In the genomic region with DNA sequence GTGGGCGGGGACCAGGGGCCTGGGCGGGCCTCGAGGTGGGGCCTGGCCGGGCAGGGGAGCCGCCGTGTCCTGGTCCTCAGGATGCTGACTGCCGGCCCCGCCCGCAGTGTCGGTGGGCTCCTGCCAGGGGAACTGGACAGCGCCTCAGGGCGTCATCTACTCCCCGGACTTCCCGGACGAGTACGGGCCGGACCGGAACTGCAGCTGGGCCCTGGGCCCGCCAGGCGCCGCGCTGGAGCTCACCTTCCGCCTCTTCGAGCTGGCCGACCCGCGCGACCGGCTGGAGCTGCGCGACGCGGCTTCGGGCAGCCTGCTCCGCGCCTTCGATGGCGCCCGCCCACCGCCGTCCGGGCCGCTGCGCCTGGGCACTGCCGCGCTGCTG, we compare ENCODE assay signal across 21 cellular contexts. TPM values are rescaled to one million over a fixed set of nuclear protein-coding genes. Genes with fewer than 3 reads are reported as not detected.
DNase-seq lines count a peak whose midpoint lies in the region; ATAC-seq, FAIRE-seq and TF ChIP-seq lines count a peak whose summit lies in the region.
"Had no signal": no experiment of that assay in that cellular context is flagged by ENCODE, and none has a peak within 500 bp of the region (broad histone marks: within the 10 kb centered on the region; RNA-seq: fewer than 3 reads in every experiment).

No MANE protein-coding gene starts in this region.

- no peak overlapping the region for H3K4me3 Mint-ChIP-seq in activated T-helper 1 cell treated with anti-CD3 and anti-CD28 coated beads, Interleukin-12 subunit alpha, Interleukin-12 subunit beta, Interleukin-2, Interleukin-4 antibody, amounts not matched to agents 30 ng/mL and 10 ng/mL and 1 ng/mL, durations not matched to agents 14 hours and 24 hours and 36 hours
- H3K4me3 Mint-ChIP-seq: activated CD8-positive, alpha-beta memory T cell treated with anti-CD3 and anti-CD28 coated beads, Interleukin-2, amount 10 ng/mL, durations not matched to agents 7 days and 5 days had no signal

- FAIRE-seq in pancreas (lab: Jason Lieb, UNC) = no peak
- FAIRE-seq: bronchial epithelial cell, islet of Langerhans had no signal

- H3K4me1 Mint-ChIP-seq in activated T-helper 1 cell treated with anti-CD3 and anti-CD28 coated beads, Interleukin-12 subunit alpha, Interleukin-12 subunit beta, Interleukin-2, Interleukin-4 antibody, amounts not matched to agents 30 ng/mL and 10 ng/mL and 1 ng/mL, durations not matched to agents 14 hours and 24 hours and 36 hours (ENCODE audit: low read depth) = peaks cover 22% of the 10 kb centered on the region

- no peaks in the 10 kb centered on the region for H3K9me3 Mint-ChIP-seq in activated T-helper 1 cell treated with anti-CD3 and anti-CD28 coated beads, Interleukin-12 subunit alpha, Interleukin-12 subunit beta, Interleukin-2, Interleukin-4 antibody, amounts not matched to agents 30 ng/mL and 10 ng/mL and 1 ng/mL, durations not matched to agents 14 hours and 24 hours and 36 hours
- H3K9me3 Mint-ChIP-seq: CD8-positive, alpha-beta T cell; effector memory CD8-positive, alpha-beta T cell had no signal

- WGBS in pancreas, 2 donors = 1 to 2% methylated on average over 32 to 46 of the region's 46 CpGs

- no peak overlapping the region for H3K27ac Mint-ChIP-seq in activated T-helper 1 cell treated with anti-CD3 and anti-CD28 coated beads, Interleukin-12 subunit alpha, Interleukin-12 subunit beta, Interleukin-2, Interleukin-4 antibody, amounts not matched to agents 30 ng/mL and 10 ng/mL and 1 ng/mL, durations not matched to agents 14 hours and 24 hours and 36 hours
- H3K27ac Mint-ChIP-seq: activated CD8-positive, alpha-beta memory T cell treated with anti-CD3 and anti-CD28 coated beads, Interleukin-2, amount 10 ng/mL, durations not matched to agents 7 days and 5 days; CD8-positive, alpha-beta T cell; effector memory CD8-positive, alpha-beta T cell; IgD-negative memory B cell had no signal

- H3K4me3 ChIP-seq in H7 (ENCODE audit: insufficient read depth, low read depth, low read length) = peak overlapping the region; percentile 17; the same call in 1 of the 2 replicates
- peak overlapping the region in 3 of 4 donors; percentile 12 to 35 (median 26) for H3K4me3 ChIP-seq in pancreas
- H3K4me3 ChIP-seq: prostate gland, SK-N-MC had no signal

- ATAC-seq in pancreas (peak in 2 of 4 donors; percentile 0 to 11), HG03354 (IDR thresholded peaks at IDR 0.05; ENCODE audit: poor library complexity, severe bottlenecking, unreplicated experiment) (no peak), HG02981 (IDR thresholded peaks at IDR 0.05; ENCODE audit: unreplicated experiment) (no peak)
- ATAC-seq: activated CD8-positive, alpha-beta memory T cell treated with anti-CD3 and anti-CD28 coated beads, Interleukin-2, amount 10 ng/mL, durations not matched to agents 7 days and 5 days; CD8-positive, alpha-beta T cell; effector memory CD8-positive, alpha-beta T cell; foreskin keratinocyte had no signal

- no peaks in the 10 kb centered on the region for H3K9me3 ChIP-seq in pancreas
- H3K9me3 ChIP-seq: prostate gland, tibial nerve had no signal

- H3K27me3 ChIP-seq in H7 (ENCODE audit: control insufficient read depth, insufficient read depth, low read length) (peaks cover 4% of the 10 kb centered on the region; the same call in 1 of the 2 replicates), pancreas (peaks cover 0 to 19% (median 10%) of the 10 kb centered on the region in 4 donors)

- peaks cover under 1% of the 10 kb centered on the region for H3K36me3 Mint-ChIP-seq in activated T-helper 1 cell treated with anti-CD3 and anti-CD28 coated beads, Interleukin-12 subunit alpha, Interleukin-12 subunit beta, Interleukin-2, Interleukin-4 antibody, amounts not matched to agents 30 ng/mL and 10 ng/mL and 1 ng/mL, durations not matched to agents 14 hours and 24 hours and 36 hours (ENCODE audit: low read depth)
- H3K36me3 Mint-ChIP-seq: CD8-positive, alpha-beta T cell had no signal

- DNase-seq in CD1c-positive myeloid dendritic cell (ENCODE audit: extremely low spot score) (peak; percentile 55), H7 (no peak), dermis blood vessel endothelial cell (peak; percentile 13), pancreas (peak in 5 of 6 donors; percentile 44 to 89 (median 62)), foreskin melanocyte (no peak)
- DNase-seq in activated T-helper 1 cell treated with anti-CD3 and anti-CD28 coated beads, Interleukin-12 subunit alpha, Interleukin-12 subunit beta, Interleukin-2, Interleukin-4 antibody, amounts not matched to agents 30 ng/mL and 10 ng/mL and 1 ng/mL, durations not matched to agents 14 hours and 24 hours and 36 hours (ENCODE audit: low spot score) = no peak
- DNase-seq: activated CD8-positive, alpha-beta memory T cell treated with anti-CD3 and anti-CD28 coated beads, Interleukin-2, amount 10 ng/mL, durations not matched to agents 7 days and 5 days; activated naive CD4-positive, alpha-beta T cell treated with Interleukin-2 at 50 U/mL for 16 hours; effector memory CD8-positive, alpha-beta T cell; foreskin keratinocyte; NCI-H1105 treated with DMSO at 0.1 percent for 48 hours had no signal

- no peak for TF ChIP-seq CTCF in pancreas (IDR thresholded peaks at IDR 0.05)

- H3K36me3 ChIP-seq in H7 (replicated peaks; ENCODE audit: control insufficient read depth, insufficient read depth, low read length) = no peaks in the 10 kb centered on the region; the same call in 1 of the 2 replicates
- no peaks in the 10 kb centered on the region for H3K36me3 ChIP-seq in pancreas
- H3K36me3 ChIP-seq: prostate gland had no signal

- H3K27ac ChIP-seq in pancreas = no peak overlapping the region
- H3K27ac ChIP-seq: foreskin keratinocyte, prostate gland, SK-N-MC, tibial nerve had no signal

- peaks cover 8 to 29% (median 10%) of the 10 kb centered on the region in 3 donors for H3K4me1 ChIP-seq in pancreas

- intact Hi-C loops in pancreas (cut with DNase I) = no loop called here
- intact Hi-C loops in activated T-helper 1 cell treated with anti-CD3 and anti-CD28 coated beads, Interleukin-12 subunit alpha, Interleukin-12 subunit beta, Interleukin-2, Interleukin-4 antibody, amounts not matched to agents 30 ng/mL and 10 ng/mL and 1 ng/mL, durations not matched to agents 14 hours and 24 hours and 36 hours (cut with micrococcal nuclease) = loop anchor here (5.0 kb wide), 1 partner anchor 36 kb away; no protein-coding TSS in a partner anchor

- H3K27me3 Mint-ChIP-seq in activated T-helper 1 cell treated with anti-CD3 and anti-CD28 coated beads, Interleukin-12 subunit alpha, Interleukin-12 subunit beta, Interleukin-2, Interleukin-4 antibody, amounts not matched to agents 30 ng/mL and 10 ng/mL and 1 ng/mL, durations not matched to agents 14 hours and 24 hours and 36 hours (ENCODE audit: insufficient read depth) = peaks cover 28% of the 10 kb centered on the region

RNA-seq across cellular contexts. Expression of gene PAQR4, which starts 2.4 kb away (rescaled TPM):
- total RNA-seq in H7 (2014; rRNA removed; shearing (Covaris generic)) = 62.6 and 65.6 TPM in 2 replicates
- total RNA-seq in dermis blood vessel endothelial cell (9.4 and 12.8 TPM in 2 replicates), pancreas (1 to 10 TPM; 5.3 to 9.1 (median 6.3) TPM)
- polyA plus RNA-seq in pancreas = 10 to 100 TPM in 1 of 2 donors, 1 to 10 TPM in 1; 6.6 to 12.5 TPM
- 40.1 and 44.0 TPM in 2 replicates for total RNA-seq in activated T-helper 1 cell treated with anti-CD3 and anti-CD28 coated beads, Interleukin-12 subunit alpha, Interleukin-12 subunit beta, Interleukin-2, Interleukin-4 antibody, amounts not matched to agents 30 ng/mL and 10 ng/mL and 1 ng/mL, durations not matched to agents 14 hours and 24 hours and 36 hours

RNA-seq across cellular contexts. Expression of gene KREMEN2, which starts 2.7 kb away (rescaled TPM):
- total RNA-seq in H7 (2014; rRNA removed; shearing (Covaris generic)) = 17.6 and 20.9 TPM in 2 replicates
- not detected in 2 replicates for total RNA-seq in dermis blood vessel endothelial cell
- total RNA-seq in pancreas = under 1 TPM in 3 of 6 donors, not detected in 3; 0.09 to 0.32 (median 0.16) TPM
- polyA plus RNA-seq in pancreas = under 1 TPM; 0.07 to 0.27 TPM
- 0.10 and 0.18 TPM in 2 replicates for total RNA-seq in activated T-helper 1 cell treated with anti-CD3 and anti-CD28 coated beads, Interleukin-12 subunit alpha, Interleukin-12 subunit beta, Interleukin-2, Interleukin-4 antibody, amounts not matched to agents 30 ng/mL and 10 ng/mL and 1 ng/mL, durations not matched to agents 14 hours and 24 hours and 36 hours
- total RNA-seq: CD8-positive, alpha-beta T cell; tibial nerve had no signal

RNA-seq across cellular contexts. Expression of gene PKMYT1, which starts 13.5 kb away (rescaled TPM):
- 85.4 and 94.0 TPM in 2 replicates for total RNA-seq in H7 (2014; rRNA removed; shearing (Covaris generic))
- total RNA-seq in dermis blood vessel endothelial cell = 4.4 and 10.6 TPM in 2 replicates
- 1 to 10 TPM in 3 of 6 donors, under 1 TPM in 3; 0.28 to 1.7 (median 1.1) TPM for total RNA-seq in pancreas
- 1 to 10 TPM; 3.7 to 4.8 TPM for polyA plus RNA-seq in pancreas
- total RNA-seq in activated T-helper 1 cell treated with anti-CD3 and anti-CD28 coated beads, Interleukin-12 subunit alpha, Interleukin-12 subunit beta, Interleukin-2, Interleukin-4 antibody, amounts not matched to agents 30 ng/mL and 10 ng/mL and 1 ng/mL, durations not matched to agents 14 hours and 24 hours and 36 hours = 151 and 152 TPM in 2 replicates

RNA-seq across cellular contexts. Expression of gene CLDN9, which starts 45.9 kb away (rescaled TPM):
- 0.21 and 0.48 TPM in 2 replicates for total RNA-seq in H7 (2014; rRNA removed; shearing (Covaris generic))
- total RNA-seq in dermis blood vessel endothelial cell = not detected in 2 replicates
- total RNA-seq in pancreas = 1 to 10 TPM; 1.7 to 5.1 (median 2.4) TPM
- 10 to 100 TPM; 10.5 to 12.1 TPM for polyA plus RNA-seq in pancreas
- not detected in 2 replicates for total RNA-seq in activated T-helper 1 cell treated with anti-CD3 and anti-CD28 coated beads, Interleukin-12 subunit alpha, Interleukin-12 subunit beta, Interleukin-2, Interleukin-4 antibody, amounts not matched to agents 30 ng/mL and 10 ng/mL and 1 ng/mL, durations not matched to agents 14 hours and 24 hours and 36 hours
- total RNA-seq: CD8-positive, alpha-beta T cell; foreskin keratinocyte had no signal
- polyA plus RNA-seq: foreskin keratinocyte, IgD-negative memory B cell had no signal

RNA-seq across cellular contexts. Expression of gene CLDN6, which starts 51.2 kb away (rescaled TPM):
- total RNA-seq in H7 (2014; rRNA removed; shearing (Covaris generic)) = 426 and 528 TPM in 2 replicates
- total RNA-seq in dermis blood vessel endothelial cell (not detected in 2 replicates), pancreas (1 to 10 TPM in 2 of 6 donors, under 1 TPM in 4; 0.37 to 5.1 (median 0.73) TPM)
- 1 to 10 TPM in 1 of 2 donors, under 1 TPM in 1; 0.12 to 3.2 TPM for polyA plus RNA-seq in pancreas
- not detected in 2 replicates for total RNA-seq in activated T-helper 1 cell treated with anti-CD3 and anti-CD28 coated beads, Interleukin-12 subunit alpha, Interleukin-12 subunit beta, Interleukin-2, Interleukin-4 antibody, amounts not matched to agents 30 ng/mL and 10 ng/mL and 1 ng/mL, durations not matched to agents 14 hours and 24 hours and 36 hours
- total RNA-seq: activated CD8-positive, alpha-beta memory T cell treated with anti-CD3 and anti-CD28 coated beads, Interleukin-2, amount 10 ng/mL, durations not matched to agents 7 days and 5 days; bronchial epithelial cell; CD8-positive, alpha-beta T cell; myocyte; tibial nerve had no signal
- polyA plus RNA-seq: IgD-negative memory B cell had no signal

Comparison
In these comparisons a context has a peak if more than half of its experiments do, and no peak if none do; other contexts are left out.
1. DNase-seq: peak in CD1c-positive myeloid dendritic cell (single experiment), dermis blood vessel endothelial cell (single experiment) and pancreas (5 of 6); none in H7 (single experiment), foreskin melanocyte (single experiment) and activated T-helper 1 cell treated with anti-CD3 and anti-CD28 coated beads, Interleukin-12 subunit alpha, Interleukin-12 subunit beta, Interleukin-2, Interleukin-4 antibody, amounts not matched to agents 30 ng/mL and 10 ng/mL and 1 ng/mL, durations not matched to agents 14 hours and 24 hours and 36 hours (single experiment).
2. RNA of gene KREMEN2, which starts 2.7 kb away (total RNA-seq): 17.6 to 20.9 TPM in H7; 0.10 to 0.18 TPM in activated T-helper 1 cell treated with anti-CD3 and anti-CD28 coated beads, Interleukin-12 subunit alpha, Interleukin-12 subunit beta, Interleukin-2, Interleukin-4 antibody, amounts not matched to agents 30 ng/mL and 10 ng/mL and 1 ng/mL, durations not matched to agents 14 hours and 24 hours and 36 hours, 0.09 to 0.32 TPM in pancreas and not detected in dermis blood vessel endothelial cell; every median in the first group is over 10 times any median in the second.